ENCODE assay signal across 9 cellular contexts in the genomic region with DNA sequence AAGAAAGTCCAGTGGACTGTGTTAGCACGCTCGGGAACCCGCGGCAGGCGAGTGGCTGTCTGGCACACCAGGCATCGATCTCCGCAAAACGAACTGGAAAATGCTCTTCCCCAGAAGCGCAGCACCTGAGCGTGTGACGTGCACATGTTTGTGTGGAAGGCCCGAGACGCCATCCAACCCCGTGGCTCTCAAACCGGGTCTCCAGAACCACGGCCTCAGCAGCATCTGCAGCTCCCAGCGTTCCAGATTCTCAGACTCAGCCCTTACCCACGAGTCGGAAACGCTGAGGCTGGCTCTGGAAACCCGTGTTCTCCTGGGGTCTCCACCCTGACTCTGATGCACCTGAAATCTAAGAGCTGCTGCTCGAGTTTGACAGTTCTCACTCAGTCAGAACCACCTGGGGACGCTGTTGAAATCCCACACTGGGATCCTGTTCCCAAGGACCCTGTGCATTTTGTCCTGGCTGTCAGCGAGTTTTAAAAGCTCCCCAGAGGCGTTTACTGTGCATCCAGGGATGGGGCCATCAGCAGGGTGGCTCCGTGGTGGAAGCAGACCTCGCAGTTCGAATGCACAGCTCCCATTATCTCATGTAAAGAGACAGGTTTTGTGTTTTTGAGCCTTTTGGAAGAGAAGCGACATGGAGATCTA.
DNase-seq lines count a peak whose midpoint lies in the region; ATAC-seq and TF ChIP-seq lines count a peak whose summit lies in the region.
"Had no signal": no experiment of that assay in that cellular context is flagged by ENCODE, and none has a peak within 500 bp of the region (broad histone marks: within the 10 kb centered on the region; RNA-seq: fewer than 3 reads in every experiment).

No MANE protein-coding gene starts in this region.

- WGBS in mesenchymal stem cell = 81% methylated on average over 29 of the region's 29 CpGs

- no peaks in the 10 kb centered on the region for H3K79me1 ChIP-seq in mesenchymal stem cell (replicated peaks; ENCODE audit: low read length, poor library complexity, severe bottlenecking)

- H3K36me3 ChIP-seq in BLaER1 = no peaks in the 10 kb centered on the region
- no peaks in the 10 kb centered on the region for H3K36me3 ChIP-seq in lower lobe of right lung
- H3K36me3 ChIP-seq in mesenchymal stem cell (ENCODE audit: control insufficient read depth in 1 of 2, insufficient read depth in 2 of 2, low read depth in 1 of 2, low read length in 2 of 2) = no peaks in the 10 kb centered on the region

- CTCF ChIA-PET in RWPE1 (lab: Yijun Ruan, JAX) = interaction anchor here (0.6 kb wide), 1 partner anchor 91 kb away, joined by 3 read pairs; no protein-coding TSS in a partner anchor

- H3K9ac ChIP-seq in BLaER1 (no peak overlapping the region), mesenchymal stem cell (ENCODE audit: low read length) (no peak overlapping the region)

- DNase-seq in 8988T = peak; percentile 7
- DNase-seq in RWPE1 (ENCODE audit: low spot score) = no peak
- peak; percentile 41 for DNase-seq in lower lobe of right lung
- no peak for DNase-seq in mesenchymal stem cell
- DNase-seq in activated naive CD4-positive, alpha-beta T cell treated with anti-CD3 and anti-CD28 coated beads, Interleukin-2, amount 50 U/mL, for 16 hours = no peak
- DNase-seq: NCI-H187 treated with DMSO at 0.1 percent for 48 hours; stimulated activated naive B cell treated with anti-CD40 and anti-IgM and Interleukin-4, amounts not matched to agents 10 μg/mL and 1 μg/mL and 100 μg/mL, for 72 hours had no signal

- no peak overlapping the region for H4K8ac ChIP-seq in mesenchymal stem cell (ENCODE audit: low read length)

- H3K9me3 ChIP-seq in BLaER1 (no peaks in the 10 kb centered on the region), lower lobe of right lung (no peaks in the 10 kb centered on the region), mesenchymal stem cell (ENCODE audit: control insufficient read depth, low read length) (no peaks in the 10 kb centered on the region)

- no peak overlapping the region for H2BK15ac ChIP-seq in mesenchymal stem cell (ENCODE audit: low read depth, poor library complexity, severe bottlenecking)

- ATAC-seq in lower lobe of right lung (no peak), GM21515 (IDR thresholded peaks at IDR 0.05; ENCODE audit: unreplicated experiment) (no peak)

- H3K4me1 ChIP-seq in BLaER1 (peaks cover 32% of the 10 kb centered on the region), lower lobe of right lung (peaks cover 21% of the 10 kb centered on the region), mesenchymal stem cell (ENCODE audit: control insufficient read depth, insufficient read depth, low read depth, low read length) (peaks cover 14% of the 10 kb centered on the region)

- H3K27me3 ChIP-seq in BLaER1 = peaks cover 15% of the 10 kb centered on the region; the same call in 1 of the 2 replicates
- no peaks in the 10 kb centered on the region for H3K27me3 ChIP-seq in lower lobe of right lung (ENCODE audit: low read depth)
- H3K27me3 ChIP-seq in mesenchymal stem cell (ENCODE audit: control insufficient read depth in 1 of 2, insufficient read depth in 1 of 2, low read length in 2 of 2) = peaks cover 0 to 32% of the 10 kb centered on the region in 2 experiments

- intact Hi-C loops in lower lobe of right lung (cut with DNase I) = no loop called here

- no peak overlapping the region for H3K4ac ChIP-seq in mesenchymal stem cell (ENCODE audit: low read depth in 1 of 2, low read length in 2 of 2)

- POLR2A ChIA-PET in RWPE1 (lab: Yijun Ruan, JAX; ENCODE audit: low non-redundant PET) = no interaction called here

- H2BK12ac ChIP-seq in mesenchymal stem cell (ENCODE audit: low read length in 2 of 2) = no peak overlapping the region

- H2BK120ac ChIP-seq in mesenchymal stem cell (ENCODE audit: low read depth, low read length) = no peak overlapping the region

- H4K20me1 ChIP-seq in BLaER1 = no peaks in the 10 kb centered on the region

- H4K91ac ChIP-seq in mesenchymal stem cell (ENCODE audit: low read length) = no peak overlapping the region

- H3K14ac ChIP-seq in mesenchymal stem cell (ENCODE audit: low read length in 2 of 2) = no peak overlapping the region

- H3K23ac ChIP-seq in mesenchymal stem cell (ENCODE audit: low read length in 2 of 2) = no peak overlapping the region

- TF ChIP-seq CTCF in RWPE1 (conservative IDR thresholded peaks at IDR 0.05; ENCODE audit: low read depth) (no peak), lower lobe of right lung (IDR thresholded peaks at IDR 0.05) (no peak)

- H2AFZ ChIP-seq in mesenchymal stem cell (ENCODE audit: low read depth, low read length) = no peak overlapping the region

- H3K4me2 ChIP-seq in BLaER1 (peak overlapping the region; percentile 74), mesenchymal stem cell (ENCODE audit: low read length, poor library complexity, severe bottlenecking) (no peak overlapping the region)

- H3K4me3 ChIP-seq in BLaER1 = no peak overlapping the region
- H3K4me3 ChIP-seq in lower lobe of right lung = no peak overlapping the region
- H3K4me3 ChIP-seq in mesenchymal stem cell (ENCODE audit: insufficient read depth in 1 of 2, low read depth in 1 of 2, low read length in 2 of 2) = no peak overlapping the region

- H3K27ac ChIP-seq in BLaER1 = no peak overlapping the region
- peak overlapping the region; percentile 100 for H3K27ac ChIP-seq in RWPE1
- H3K27ac ChIP-seq in lower lobe of right lung = no peak overlapping the region
- no peak overlapping the region for H3K27ac ChIP-seq in mesenchymal stem cell (ENCODE audit: low read length, poor library complexity, severe bottlenecking)

- no peak overlapping the region for H2AK5ac ChIP-seq in mesenchymal stem cell (ENCODE audit: low read length, severe bottlenecking)

- no peak overlapping the region for H2BK5ac ChIP-seq in mesenchymal stem cell (ENCODE audit: low read depth, low read length, poor library complexity, severe bottlenecking)

- H3K18ac ChIP-seq in mesenchymal stem cell (ENCODE audit: low read depth in 1 of 2, low read length in 2 of 2) = no peak overlapping the region

Comparison
In these comparisons a context has a peak if more than half of its experiments do, and no peak if none do; other contexts are left out.
1. DNase-seq: peak in 8988T (single experiment) and lower lobe of right lung (single experiment); none in RWPE1 (single experiment), mesenchymal stem cell (single experiment) and activated naive CD4-positive, alpha-beta T cell treated with anti-CD3 and anti-CD28 coated beads, Interleukin-2, amount 50 U/mL, for 16 hours (single experiment).